ENCODE assay signal across 8 cellular contexts in the genomic region with DNA sequence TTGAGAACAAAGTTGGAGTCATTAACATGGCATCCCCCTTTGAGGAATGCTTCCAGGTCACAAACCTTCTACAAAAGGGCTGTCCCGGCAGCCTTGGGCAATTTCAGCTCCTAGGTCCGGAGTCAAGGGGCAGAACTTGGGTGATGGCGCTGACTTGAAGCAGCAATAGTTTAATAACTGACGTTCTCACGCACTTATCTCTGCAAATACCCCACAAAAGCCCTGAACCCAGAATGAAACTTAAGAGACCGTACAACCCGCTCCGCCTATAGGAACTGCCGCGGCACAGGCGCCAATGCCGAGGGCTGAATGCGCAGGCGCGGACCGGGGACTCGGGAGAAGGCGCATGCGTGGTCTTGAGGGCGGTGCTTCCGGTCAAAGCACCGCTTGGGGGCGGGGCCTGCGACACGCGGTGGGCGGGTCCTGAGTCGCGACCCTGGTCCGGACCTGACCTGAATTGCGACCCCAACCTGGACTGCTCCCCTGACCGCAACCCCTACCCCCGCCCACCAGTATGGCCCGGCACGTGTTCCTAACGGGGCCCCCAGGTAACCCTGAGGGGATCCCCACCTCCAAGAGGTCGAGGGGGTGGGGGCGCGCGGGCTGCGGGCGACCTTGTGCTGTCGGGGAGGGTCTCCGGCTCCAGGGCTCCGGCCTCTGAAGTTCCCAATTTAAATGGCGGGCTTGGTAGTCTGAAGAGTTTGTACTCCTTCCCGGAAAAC. TPM values are rescaled to one million over a fixed set of nuclear protein-coding genes. Genes with fewer than 3 reads are reported as not detected.
DNase-seq lines count a peak whose midpoint lies in the region; ATAC-seq and TF ChIP-seq lines count a peak whose summit lies in the region.

A gene with protein sequence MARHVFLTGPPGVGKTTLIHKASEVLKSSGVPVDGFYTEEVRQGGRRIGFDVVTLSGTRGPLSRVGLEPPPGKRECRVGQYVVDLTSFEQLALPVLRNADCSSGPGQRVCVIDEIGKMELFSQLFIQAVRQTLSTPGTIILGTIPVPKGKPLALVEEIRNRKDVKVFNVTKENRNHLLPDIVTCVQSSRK (plus strand): TSS at position 415 of the 722 bp plus-strand sequence. CDS start 100 bp downstream, at position 515.

- CTCF ChIA-PET in CD8-positive, alpha-beta T cell (lab: Charles Lee) = no interaction called here

- H3K36me3 Mint-ChIP-seq in CD8-positive, alpha-beta T cell = peaks cover 11% of the 10 kb centered on the region

- no peaks in the 10 kb centered on the region for H3K9me3 Mint-ChIP-seq in CD8-positive, alpha-beta T cell

- peak within 1 kb of the TSS; percentile 90 for H3K4me3 ChIP-seq in CD8-positive, alpha-beta T cell (ENCODE audit: low read depth, low read length)
- peak within 1 kb of the TSS; percentile 66 for H3K4me3 ChIP-seq in effector memory CD4-positive, alpha-beta T cell (ENCODE audit: insufficient read depth, low read depth, low read length, poor library complexity, severe bottlenecking)

- intact Hi-C loops in CD8-positive, alpha-beta T cell (cut with DNase I, micrococcal nuclease) = loop anchor here (1.0 to 10.0 kb wide), 10 partner anchors 26 to 1976 kb away; a partner anchor contains a TSS

- H3K4me3 Mint-ChIP-seq in CD8-positive, alpha-beta T cell = peak within 1 kb of the TSS; percentile 96

- H3K4me1 Mint-ChIP-seq in CD8-positive, alpha-beta T cell (ENCODE audit: low read depth) = peaks cover 44% of the 10 kb centered on the region

- peak within 1 kb of the TSS; percentile 56 for H3K27ac ChIP-seq in CD8-positive, alpha-beta T cell (ENCODE audit: low read depth, low read length)
- H3K27ac ChIP-seq in effector memory CD4-positive, alpha-beta T cell (ENCODE audit: insufficient read depth, low read length, poor library complexity, severe bottlenecking) = peak within 1 kb of the TSS; percentile 61

- TF ChIP-seq CTCF in CD8-positive, alpha-beta T cell (IDR thresholded peaks at IDR 0.05) = no peak

- peak within 1 kb of the TSS; percentile 94 for H3K27ac Mint-ChIP-seq in CD8-positive, alpha-beta T cell

- H3K9me3 ChIP-seq in CD8-positive, alpha-beta T cell (ENCODE audit: low read length) = no peaks in the 10 kb centered on the region
- no peaks in the 10 kb centered on the region for H3K9me3 ChIP-seq in effector memory CD4-positive, alpha-beta T cell (ENCODE audit: control insufficient read depth, low read length)

- peak; percentile 83 for ATAC-seq in CD8-positive, alpha-beta T cell
- ATAC-seq in GM19463 (IDR thresholded peaks at IDR 0.05; ENCODE audit: unreplicated experiment) = peak; percentile 74

- H3K27me3 Mint-ChIP-seq in CD8-positive, alpha-beta T cell (ENCODE audit: low read depth) = no peaks in the 10 kb centered on the region

- POLR2A ChIA-PET in CD8-positive, alpha-beta T cell (lab: Charles Lee) = interaction anchor here (1.1 kb wide), 1 partner anchor 27 kb away, joined by 6 read pairs; no protein-coding TSS in a partner anchor

- no peaks in the 10 kb centered on the region for H3K27me3 ChIP-seq in CD8-positive, alpha-beta T cell (ENCODE audit: insufficient read depth, low read length)
- H3K27me3 ChIP-seq in effector memory CD4-positive, alpha-beta T cell (replicated peaks; ENCODE audit: control insufficient read depth, insufficient read depth, low read length, poor library complexity, severe bottlenecking) = no peaks in the 10 kb centered on the region

- peak; percentile 87 to 98 (median 96) for DNase-seq in CD8-positive, alpha-beta T cell
- DNase-seq in HPDE6-E6E7 (ENCODE audit: extremely low spot score) = peak; percentile 97
- peak; percentile 90 for DNase-seq in NK-92 treated with Interleukin-12 subunit alpha and Interleukin-12 subunit beta, amount 100 ng/mL, for 24 hours (lab: John Stamatoyannopoulos, UW)
- peak; percentile 99 for DNase-seq in activated CD8-positive, alpha-beta memory T cell treated with anti-CD3 and anti-CD28 coated beads for 24 hours
- peak; percentile 83 to 91 (median 90) for DNase-seq in effector memory CD4-positive, alpha-beta T cell
- DNase-seq in medulla oblongata (ENCODE audit: extremely low spot score) = peak; percentile 95
- DNase-seq in stimulated activated CD8-positive, alpha-beta memory T cell treated with anti-CD3 and anti-CD28 coated beads, Interleukin-12 subunit alpha, Interleukin-12 subunit beta, amount 100 ng/mL, for 1 hour (ENCODE audit: low read depth) = peak; percentile 94

- no peaks in the 10 kb centered on the region for H3K36me3 ChIP-seq in CD8-positive, alpha-beta T cell (ENCODE audit: insufficient read depth, low read length)
- no peaks in the 10 kb centered on the region for H3K36me3 ChIP-seq in effector memory CD4-positive, alpha-beta T cell (ENCODE audit: control insufficient read depth, insufficient read depth, low read length)

- H3K4me1 ChIP-seq in CD8-positive, alpha-beta T cell (ENCODE audit: insufficient read depth, low read length) = peaks cover 28% of the 10 kb centered on the region
- H3K4me1 ChIP-seq in effector memory CD4-positive, alpha-beta T cell (ENCODE audit: control insufficient read depth, insufficient read depth, low read length, poor library complexity, severe bottlenecking) = peaks cover 4% of the 10 kb centered on the region

RNA-seq across cellular contexts. Expression of the gene that starts here (rescaled TPM):
- 1 to 10 TPM; 3.4 to 3.9 TPM for total RNA-seq in CD8-positive, alpha-beta T cell

Comparison
In these comparisons a context has a peak if more than half of its experiments do, and no peak if none do; other contexts are left out.
1. Peak in every context shown above with its lines: DNase-seq, ATAC-seq, H3K4me3 ChIP-seq and H3K27ac ChIP-seq.